1 cellular context compared by ENCODE assay signal in the genomic region with DNA sequence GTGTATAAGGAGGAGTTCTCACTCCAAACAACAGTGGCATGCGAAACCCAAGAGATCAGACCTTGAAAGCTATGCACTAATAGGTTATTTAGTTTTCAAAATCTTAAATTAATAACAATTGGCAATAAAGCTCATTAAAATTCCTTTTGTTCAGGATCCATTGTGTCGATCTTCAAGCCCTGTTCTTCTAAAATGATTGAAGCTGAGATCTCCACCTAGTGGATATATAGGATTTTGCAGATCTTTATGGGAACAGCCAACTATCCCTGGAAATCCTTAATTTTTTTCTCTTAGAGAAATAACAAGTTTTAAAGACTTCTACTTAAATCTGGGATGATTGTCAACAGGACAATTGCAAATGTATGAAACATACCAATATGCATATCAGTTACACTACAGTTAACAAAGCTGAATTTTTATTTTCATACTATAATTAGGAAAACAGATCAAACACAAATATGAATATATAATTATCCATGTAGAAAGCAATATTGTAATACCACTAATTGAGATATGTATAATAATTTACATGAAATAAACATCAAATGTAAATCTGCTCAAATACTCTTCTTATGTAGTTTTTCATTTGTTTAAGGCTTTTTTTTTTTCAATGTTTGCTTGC.
TF ChIP-seq lines count a peak whose summit lies in the region.

No MANE protein-coding gene starts in this region.

TF ChIP-seq in HCT116, 20 proteins besides CTCF, POLR2A, EP300 and RAD21 (continued from another document):
- TF ChIP-seq CBX3 (IDR thresholded peaks at IDR 0.05; ENCODE audit: low read depth) = no peak
- TF ChIP-seq FOSL1 (IDR thresholded peaks at IDR 0.05; ENCODE audit: low read depth) = no peak
